In the genomic region with DNA sequence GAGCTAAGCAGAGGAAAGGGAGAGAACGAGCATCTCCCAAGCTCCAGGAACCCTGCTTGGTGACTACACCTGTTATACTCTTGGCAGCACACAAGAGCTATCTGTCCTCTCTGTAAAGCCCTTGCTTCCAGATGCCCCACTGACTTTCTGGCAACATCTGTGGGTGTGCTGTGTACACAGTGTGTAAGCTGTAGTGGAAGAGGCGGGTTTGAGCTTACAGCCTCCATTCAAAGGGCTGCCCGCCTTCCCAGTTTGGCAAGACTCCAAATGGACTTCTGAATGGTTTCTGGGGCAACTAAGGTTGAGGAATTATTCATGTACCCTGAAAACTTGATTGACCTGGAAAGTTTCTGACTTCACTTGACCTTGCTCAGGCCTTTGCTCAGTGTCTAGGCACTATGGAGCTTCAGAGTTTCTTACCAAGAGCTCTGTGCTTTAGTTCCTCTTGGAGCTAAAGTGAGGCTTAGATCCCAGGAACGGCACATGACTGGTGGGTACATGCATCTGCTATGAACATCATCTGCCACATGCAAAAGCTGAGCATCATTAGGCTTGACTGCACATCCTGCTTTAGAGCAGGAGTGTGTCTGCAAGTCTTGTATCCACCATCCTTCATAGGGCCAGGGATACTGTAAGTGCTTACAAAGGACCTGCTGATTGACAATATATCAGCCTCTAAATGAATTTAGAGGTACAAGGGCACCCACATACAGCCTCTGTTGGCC, we compare ENCODE assay signal across 1 cellular context.
TF ChIP-seq lines count a peak whose summit lies in the region.

No MANE protein-coding gene starts in this region.

TF ChIP-seq in GM23338, 12 proteins besides CTCF, POLR2A, EP300 and RAD21:
- TF ChIP-seq, protein P1, sequence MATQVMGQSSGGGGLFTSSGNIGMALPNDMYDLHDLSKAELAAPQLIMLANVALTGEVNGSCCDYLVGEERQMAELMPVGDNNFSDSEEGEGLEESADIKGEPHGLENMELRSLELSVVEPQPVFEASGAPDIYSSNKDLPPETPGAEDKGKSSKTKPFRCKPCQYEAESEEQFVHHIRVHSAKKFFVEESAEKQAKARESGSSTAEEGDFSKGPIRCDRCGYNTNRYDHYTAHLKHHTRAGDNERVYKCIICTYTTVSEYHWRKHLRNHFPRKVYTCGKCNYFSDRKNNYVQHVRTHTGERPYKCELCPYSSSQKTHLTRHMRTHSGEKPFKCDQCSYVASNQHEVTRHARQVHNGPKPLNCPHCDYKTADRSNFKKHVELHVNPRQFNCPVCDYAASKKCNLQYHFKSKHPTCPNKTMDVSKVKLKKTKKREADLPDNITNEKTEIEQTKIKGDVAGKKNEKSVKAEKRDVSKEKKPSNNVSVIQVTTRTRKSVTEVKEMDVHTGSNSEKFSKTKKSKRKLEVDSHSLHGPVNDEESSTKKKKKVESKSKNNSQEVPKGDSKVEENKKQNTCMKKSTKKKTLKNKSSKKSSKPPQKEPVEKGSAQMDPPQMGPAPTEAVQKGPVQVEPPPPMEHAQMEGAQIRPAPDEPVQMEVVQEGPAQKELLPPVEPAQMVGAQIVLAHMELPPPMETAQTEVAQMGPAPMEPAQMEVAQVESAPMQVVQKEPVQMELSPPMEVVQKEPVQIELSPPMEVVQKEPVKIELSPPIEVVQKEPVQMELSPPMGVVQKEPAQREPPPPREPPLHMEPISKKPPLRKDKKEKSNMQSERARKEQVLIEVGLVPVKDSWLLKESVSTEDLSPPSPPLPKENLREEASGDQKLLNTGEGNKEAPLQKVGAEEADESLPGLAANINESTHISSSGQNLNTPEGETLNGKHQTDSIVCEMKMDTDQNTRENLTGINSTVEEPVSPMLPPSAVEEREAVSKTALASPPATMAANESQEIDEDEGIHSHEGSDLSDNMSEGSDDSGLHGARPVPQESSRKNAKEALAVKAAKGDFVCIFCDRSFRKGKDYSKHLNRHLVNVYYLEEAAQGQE (IDR thresholded peaks at IDR 0.05; ENCODE audit: unreplicated experiment): no peak
- TF ChIP-seq EZH2phosphoT487 (IDR thresholded peaks at IDR 0.05; ENCODE audit: unreplicated experiment) (no peak), STAT1 (IDR thresholded peaks at IDR 0.05; ENCODE audit: unreplicated experiment) (no peak), ZNF331 (CRISPR knock-in tag; IDR thresholded peaks at IDR 0.05; ENCODE audit: low read depth) (no peak), CREB1 (CRISPR knock-in tag; IDR thresholded peaks at IDR 0.05; ENCODE audit: low read depth) (no peak)
